15 cellular contexts compared by ENCODE assay signal in genomic region chr12:108320503-108321293, GRCh38. TPM values are rescaled to one million over a fixed set of nuclear protein-coding genes. Genes with fewer than 3 reads are reported as not detected.
DNase-seq lines count a peak whose midpoint lies in the region; ATAC-seq and TF ChIP-seq lines count a peak whose summit lies in the region.
"Had no signal": no experiment of that assay in that cellular context is flagged by ENCODE, and none has a peak within 500 bp of the region (broad histone marks: within the 10 kb centered on the region; RNA-seq: fewer than 3 reads in every experiment).

No MANE protein-coding gene starts in this region.

- no peak overlapping the region for H3K4me3 ChIP-seq in OCI-LY7 (ENCODE audit: low read depth, low read length, poor library complexity, severe bottlenecking)

- no peaks in the 10 kb centered on the region for H3K79me2 ChIP-seq in OCI-LY7 (ENCODE audit: insufficient read depth, low read depth, low read length)

- peak; percentile 29 for DNase-seq in SIG-M5 treated with dmso at 0.1 percent for 504 hours (lab: John Stamatoyannopoulos, UW; ENCODE audit: unreplicated experiment)
- no peak for DNase-seq in SIG-M5 (lab: John Stamatoyannopoulos, UW)
- DNase-seq in OCI-LY7 (ENCODE audit: low spot score), result peak; percentile 6
- DNase-seq in COLO829 (ENCODE audit: low spot score), result no peak
- no peak for DNase-seq in foreskin melanocyte
- DNase-seq: cortex of kidney; DMS79; NCI-H510A; occipital lobe; stimulated activated naive CD4-positive, alpha-beta T cell treated with Interleukin-2 at 50 U/mL for 16 hours had no signal

- no peaks in the 10 kb centered on the region for H3K9me2 ChIP-seq in OCI-LY7 (ENCODE audit: insufficient read depth, low read length)

- TF ChIP-seq CTCF in OCI-LY7 (conservative IDR thresholded peaks at IDR 0.05; ENCODE audit: low read length), result no peak

- H3K4me1 ChIP-seq in OCI-LY7 (ENCODE audit: insufficient read depth, low read length, poor library complexity, severe bottlenecking), result no peaks in the 10 kb centered on the region

- H3K36me3 ChIP-seq in OCI-LY7 (ENCODE audit: insufficient read depth, low read length), result no peaks in the 10 kb centered on the region

- BruUV-seq in OCI-LY7 (replicated peaks; lab: Mats Ljungman, UMichigan), result no TSS peak

- no peaks in the 10 kb centered on the region for H4K20me1 ChIP-seq in OCI-LY7 (ENCODE audit: insufficient read depth, low read length)

- H2AFZ ChIP-seq in OCI-LY7 (ENCODE audit: low read length), result no peak overlapping the region

- ATAC-seq in HG02870 (IDR thresholded peaks at IDR 0.05; ENCODE audit: unreplicated experiment) (peak; percentile 50), HG03175 (IDR thresholded peaks at IDR 0.05; ENCODE audit: unreplicated experiment) (no peak), HG03097 (IDR thresholded peaks at IDR 0.05; ENCODE audit: low FRiP score, unreplicated experiment) (no peak)

- H3K9me3 ChIP-seq in OCI-LY7 (ENCODE audit: low read length), result no peaks in the 10 kb centered on the region

- no peak overlapping the region for H3K4me2 ChIP-seq in OCI-LY7 (ENCODE audit: low read length)
- H3K4me2 ChIP-seq: KMS-11 had no signal

- POLR2A ChIA-PET in OCI-LY7 (lab: Charles Lee), result no interaction called here

- H3K27ac ChIP-seq in OCI-LY7 (ENCODE audit: low read depth, low read length, poor library complexity, severe bottlenecking), result no peak overlapping the region
- H3K27ac ChIP-seq: KMS-11 had no signal

- CTCF ChIA-PET in OCI-LY7 (lab: Charles Lee; ENCODE audit: unreplicated experiment), result no interaction called here

- intact Hi-C loops in OCI-LY7 (cut with micrococcal nuclease; ENCODE audit: unreplicated experiment), result no loop called here

RNA-seq across cellular contexts. Expression of gene CMKLR1, which starts 18.4 kb away (rescaled TPM):
- not detected in 2 replicates for total RNA-seq in OCI-LY7 (2014; rRNA removed; shearing (Covaris generic))
- not detected in 2 replicates for total RNA-seq in OCI-LY7 (2022)
- total RNA-seq: activated CD8-positive, alpha-beta memory T cell treated with anti-CD3 and anti-CD28 coated beads for 36 hours had no signal

Comparison
In these comparisons a context has a peak if more than half of its experiments do, and no peak if none do; other contexts are left out.
1. DNase-seq: peak in SIG-M5 treated with dmso at 0.1 percent for 504 hours (single experiment) and OCI-LY7 (single experiment); none in SIG-M5 (single experiment), COLO829 (single experiment) and foreskin melanocyte (single experiment).